ENCODE assay signal across 22 cellular contexts in genomic region chr1:235124665-235125064, GRCh38. TPM values are rescaled to one million over a fixed set of nuclear protein-coding genes. Genes with fewer than 3 reads are reported as not detected.
DNase-seq lines count a peak whose midpoint lies in the region; ATAC-seq and TF ChIP-seq lines count a peak whose summit lies in the region.
"Had no signal": no experiment of that assay in that cellular context is flagged by ENCODE, and none has a peak within 500 bp of the region (broad histone marks: within the 10 kb centered on the region; RNA-seq: fewer than 3 reads in every experiment).

No MANE protein-coding gene starts in this region.

- ATAC-seq in activated T-cell treated with anti-CD3 and anti-CD28 coated beads, Interleukin-2, amount 50 U/mL, for 72 hours (replicated peaks in 1 of 2): no peak
- ATAC-seq: mucosa of descending colon, right cardiac atrium had no signal

- H3K4me1 ChIP-seq in Loucy (ENCODE audit: insufficient read depth, low read length, poor library complexity, severe bottlenecking): peaks cover 48% of the 10 kb centered on the region
- H3K4me1 ChIP-seq in thyroid gland: peaks cover 9 to 10% of the 10 kb centered on the region in 2 donors

- H3K9me3 Mint-ChIP-seq in activated T-cell treated with anti-CD3 and anti-CD28 coated beads, Interleukin-2, amount 50 U/mL, for 72 hours: no peaks in the 10 kb centered on the region
- H3K9me3 Mint-ChIP-seq in activated naive CD8-positive, alpha-beta T cell treated with anti-CD3 and anti-CD28 coated beads for 36 hours: no peaks in the 10 kb centered on the region
- H3K9me3 Mint-ChIP-seq in nephron: no peaks in the 10 kb centered on the region

- H3K4me1 Mint-ChIP-seq in activated T-cell treated with anti-CD3 and anti-CD28 coated beads, Interleukin-2, amount 50 U/mL, for 72 hours (ENCODE audit: low read depth): peaks cover 67% of the 10 kb centered on the region
- H3K4me1 Mint-ChIP-seq in activated naive CD8-positive, alpha-beta T cell treated with anti-CD3 and anti-CD28 coated beads for 36 hours: peaks cover 53% of the 10 kb centered on the region
- H3K4me1 Mint-ChIP-seq in nephron: peaks cover 34% of the 10 kb centered on the region

- peak overlapping the region; percentile 97 for H3K4me3 ChIP-seq in Loucy (ENCODE audit: low read length, poor library complexity, severe bottlenecking)
- no peak overlapping the region for H3K4me3 ChIP-seq in thyroid gland (replicated peaks in 1 of 3)
- H3K4me3 ChIP-seq: esophagus muscularis mucosa, left ventricle myocardium inferior, mucosa of descending colon, upper lobe of left lung had no signal

- H3K4me2 ChIP-seq in Loucy (ENCODE audit: low read depth, low read length, poor library complexity, severe bottlenecking): peak overlapping the region; percentile 97

- intact Hi-C loops in thyroid gland (cut with DNase I): no loop called here

- TF ChIP-seq POLR2A in thyroid gland (IDR thresholded peaks at IDR 0.05): no peak

- DNase-seq in activated T-cell treated with anti-CD3 and anti-CD28 coated beads, Interleukin-2, amount 50 U/mL, for 72 hours: no peak
- DNase-seq in activated T-cell treated with anti-CD3 and anti-CD28 coated beads, Interleukin-2, amount 50 U/mL, for 48 hours: no peak
- no peak for DNase-seq in activated naive CD8-positive, alpha-beta T cell treated with anti-CD3 and anti-CD28 coated beads for 36 hours
- DNase-seq in NCI-H2227 treated with DMSO at 0.1 percent for 48 hours (lab: John Stamatoyannopoulos, UW) (no peak), thyroid gland (no peak)
- no peak for DNase-seq in stimulated activated CD4-positive, alpha-beta T cell treated with anti-CD3 and anti-CD28 coated beads, Interleukin-1b, Interleukin-23, amount 100 ng/mL, for 48 hours
- DNase-seq: activated CD4-positive, CD25-positive, alpha-beta regulatory T cell; amniotic stem cell; HCEC 1CT; IMR-90; left ventricle myocardium inferior; mucosa of descending colon; MV-4-11; NCI-H1930; NCI-H446 treated with DMSO at 0.1 percent for 48 hours; right cardiac atrium; Right ventricle myocardium superior; stimulated activated naive CD4-positive, alpha-beta T cell treated with Interleukin-2 at 50 U/mL for 16 hours; upper lobe of left lung had no signal

- peak overlapping the region; percentile 82 to 99 for H3K4me3 Mint-ChIP-seq in activated T-cell treated with anti-CD3 and anti-CD28 coated beads, Interleukin-2, amount 50 U/mL, for 72 hours
- H3K4me3 Mint-ChIP-seq in activated naive CD8-positive, alpha-beta T cell treated with anti-CD3 and anti-CD28 coated beads for 36 hours: peak overlapping the region; percentile 72
- H3K4me3 Mint-ChIP-seq in nephron: peak overlapping the region; percentile 61 to 82 (median 72)

- H4K20me1 ChIP-seq in Loucy (ENCODE audit: insufficient read depth, low read length, poor library complexity, severe bottlenecking): peaks cover 81% of the 10 kb centered on the region

- H3K9me3 ChIP-seq in Loucy (ENCODE audit: insufficient read depth, low read depth, low read length) (no peaks in the 10 kb centered on the region), thyroid gland (no peaks in the 10 kb centered on the region)
- H3K9me3 ChIP-seq: esophagus muscularis mucosa, left ventricle myocardium inferior, mucosa of descending colon, upper lobe of left lung had no signal

- H3K9ac ChIP-seq in Loucy (ENCODE audit: low read depth, low read length, poor library complexity, severe bottlenecking): peak overlapping the region; percentile 56

- peak overlapping the region; percentile 84 for H3K27ac Mint-ChIP-seq in activated T-cell treated with anti-CD3 and anti-CD28 coated beads, Interleukin-2, amount 50 U/mL, for 72 hours
- peak overlapping the region; percentile 81 for H3K27ac Mint-ChIP-seq in activated naive CD8-positive, alpha-beta T cell treated with anti-CD3 and anti-CD28 coated beads for 36 hours
- H3K27ac Mint-ChIP-seq in nephron: no peak overlapping the region

- no peaks in the 10 kb centered on the region for H3K27me3 ChIP-seq in Loucy (ENCODE audit: insufficient read depth, low read length, poor library complexity, severe bottlenecking)
- H3K27me3 ChIP-seq in thyroid gland: no peaks in the 10 kb centered on the region
- H3K27me3 ChIP-seq: esophagus muscularis mucosa, upper lobe of left lung had no signal

- no peak overlapping the region for H2AFZ ChIP-seq in Loucy (ENCODE audit: low read length)

- H3K36me3 Mint-ChIP-seq in activated T-cell treated with anti-CD3 and anti-CD28 coated beads, Interleukin-2, amount 50 U/mL, for 72 hours (ENCODE audit: insufficient read depth in 2 of 2): peaks cover 10 to 33% of the 10 kb centered on the region in 2 donors
- peaks cover 61% of the 10 kb centered on the region for H3K36me3 Mint-ChIP-seq in activated naive CD8-positive, alpha-beta T cell treated with anti-CD3 and anti-CD28 coated beads for 36 hours
- H3K36me3 Mint-ChIP-seq in nephron (ENCODE audit: low read depth): peaks cover 41% of the 10 kb centered on the region

- no peak overlapping the region for H3K27ac ChIP-seq in thyroid gland
- H3K27ac ChIP-seq: esophagus muscularis mucosa, left ventricle myocardium inferior, upper lobe of left lung had no signal

- H3K79me2 ChIP-seq in Loucy (ENCODE audit: insufficient read depth, low read length): peaks cover 90% of the 10 kb centered on the region

- H3F3A ChIP-seq in Loucy (ENCODE audit: low read depth): no peaks in the 10 kb centered on the region; the same call in 1 of the 2 replicates

- TF ChIP-seq CTCF in Loucy (conservative IDR thresholded peaks at IDR 0.05; ENCODE audit: low read length) (no peak), nephron (IDR thresholded peaks at IDR 0.05; ENCODE audit: unreplicated experiment in 3 of 3) (no peak), thyroid gland (IDR thresholded peaks at IDR 0.05) (no peak)

- WGBS in thyroid gland, 2 donors: 78 to 86% methylated on average over 1 of the region's 1 CpG

- no peaks in the 10 kb centered on the region for H3K9me2 ChIP-seq in Loucy (replicated peaks; ENCODE audit: low read depth, low read length)

- no peaks in the 10 kb centered on the region for H3K27me3 Mint-ChIP-seq in activated T-cell treated with anti-CD3 and anti-CD28 coated beads, Interleukin-2, amount 50 U/mL, for 72 hours (ENCODE audit: low read depth)
- no peaks in the 10 kb centered on the region for H3K27me3 Mint-ChIP-seq in activated naive CD8-positive, alpha-beta T cell treated with anti-CD3 and anti-CD28 coated beads for 36 hours
- no peaks in the 10 kb centered on the region for H3K27me3 Mint-ChIP-seq in nephron (ENCODE audit: low read depth)

- peaks cover 25% of the 10 kb centered on the region for H3K36me3 ChIP-seq in Loucy (ENCODE audit: insufficient read depth, low read length)
- H3K36me3 ChIP-seq in thyroid gland: peaks cover 0 to 4% of the 10 kb centered on the region in 2 donors

RNA-seq across cellular contexts. Expression of gene TOMM20, which starts 4.0 kb away (rescaled TPM):
- 100 to 1,000 TPM; 140 to 154 TPM for total RNA-seq in activated T-cell treated with anti-CD3 and anti-CD28 coated beads, Interleukin-2, amount 50 U/mL, for 72 hours
- 100 to 1,000 TPM; 131 to 150 TPM for total RNA-seq in activated naive CD8-positive, alpha-beta T cell treated with anti-CD3 and anti-CD28 coated beads for 36 hours
- total RNA-seq in thyroid gland: 100 to 1,000 TPM; 117 to 204 (median 157) TPM

RNA-seq across cellular contexts. Expression of gene RBM34, which starts 36.4 kb away (rescaled TPM):
- total RNA-seq in activated T-cell treated with anti-CD3 and anti-CD28 coated beads, Interleukin-2, amount 50 U/mL, for 72 hours: 100 to 1,000 TPM; 127 to 128 TPM
- total RNA-seq in activated naive CD8-positive, alpha-beta T cell treated with anti-CD3 and anti-CD28 coated beads for 36 hours: 100 to 1,000 TPM; 143 to 156 TPM
- 10 to 100 TPM; 25.4 to 67.9 (median 53.1) TPM for total RNA-seq in thyroid gland

Comparison
In these comparisons a context has a peak if more than half of its experiments do, and no peak if none do; other contexts are left out.
1. H3K27ac Mint-ChIP-seq: peak in activated T-cell treated with anti-CD3 and anti-CD28 coated beads, Interleukin-2, amount 50 U/mL, for 72 hours (single experiment) and activated naive CD8-positive, alpha-beta T cell treated with anti-CD3 and anti-CD28 coated beads for 36 hours (single experiment); none in nephron (0 of 3).
2. Peak in every context shown above with its lines, with median percentiles within 50 percentile points of each other: H3K4me3 Mint-ChIP-seq.